ENCODE assay signal across 18 cellular contexts in the genomic region with DNA sequence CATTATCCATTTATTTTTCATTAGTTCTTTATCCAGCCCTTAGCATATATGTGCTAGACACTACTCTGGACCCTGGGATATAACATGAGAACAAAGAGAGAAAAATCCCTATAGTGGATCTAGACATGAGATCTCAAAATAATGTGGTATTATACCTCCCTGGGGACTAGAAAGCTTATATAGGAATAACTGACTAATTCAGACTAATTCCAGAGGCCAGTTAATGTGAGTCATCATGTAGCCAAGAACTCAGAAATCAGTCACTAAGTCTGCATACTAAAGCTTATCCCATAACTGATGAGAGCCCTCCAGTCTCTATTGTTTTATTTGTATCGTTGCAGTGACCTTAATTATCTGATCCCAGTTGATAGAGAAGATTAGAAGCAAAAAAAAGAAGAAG.
A peak's percentile ranks its signal among the peaks of the same experiment; 100 is the strongest.
DNase-seq lines count a peak whose midpoint lies in the region; ATAC-seq and TF ChIP-seq lines count a peak whose summit lies in the region.
"Had no signal": no experiment of that assay in that cellular context is flagged by ENCODE, and none has a peak within 500 bp of the region (broad histone marks: within the 10 kb centered on the region; RNA-seq: fewer than 3 reads in every experiment).

No MANE protein-coding gene starts in this region.

- peaks cover 0 to 8% of the 10 kb centered on the region in 2 donors for H3K36me3 Mint-ChIP-seq in activated T-cell treated with anti-CD3 and anti-CD28 coated beads, Interleukin-2, amount 50 U/mL, for 72 hours (ENCODE audit: insufficient read depth in 2 of 2)

- no peak for ATAC-seq in activated T-cell treated with anti-CD3 and anti-CD28 coated beads, Interleukin-2, amount 50 U/mL, for 72 hours (replicated peaks in 1 of 2)

- in situ Hi-C loops in ACHN (cut with HindIII; ENCODE audit: low pct_ligation_motif_present, low pct_unique_long_range_greater_than_20kb, low sequenced_read_pairs) = no loop called here

- intact Hi-C loops in dorsolateral prefrontal cortex (cut with DNase I) = no loop called here

- H3K9me3 Mint-ChIP-seq in activated T-cell treated with anti-CD3 and anti-CD28 coated beads, Interleukin-2, amount 50 U/mL, for 72 hours = no peaks in the 10 kb centered on the region
- H3K9me3 Mint-ChIP-seq: nephron, type B pancreatic cell had no signal

- no peaks in the 10 kb centered on the region for H3K27me3 ChIP-seq in dorsolateral prefrontal cortex

- peaks cover 5% of the 10 kb centered on the region for H3K4me1 Mint-ChIP-seq in activated T-cell treated with anti-CD3 and anti-CD28 coated beads, Interleukin-2, amount 50 U/mL, for 72 hours (ENCODE audit: low read depth)

- H3K4me3 ChIP-seq in dorsolateral prefrontal cortex = no peak overlapping the region
- H3K4me3 ChIP-seq: skin epidermis had no signal

- no peak overlapping the region for H3K4me3 Mint-ChIP-seq in activated T-cell treated with anti-CD3 and anti-CD28 coated beads, Interleukin-2, amount 50 U/mL, for 72 hours
- H3K4me3 Mint-ChIP-seq: nephron, type B pancreatic cell had no signal

- peak; percentile 40 for DNase-seq in ACHN
- DNase-seq in LHCN-M2 (ENCODE audit: low read depth) = peak; percentile 93
- peak; percentile 71 for DNase-seq in astrocyte of the hippocampus (ENCODE audit: low read depth, low spot score)
- peak; percentile 20 for DNase-seq in hepatic stellate cell (ENCODE audit: low spot score)
- DNase-seq in activated T-cell treated with anti-CD3 and anti-CD28 coated beads, Interleukin-2, amount 50 U/mL, for 72 hours = no peak
- no peak for DNase-seq in activated CD8-positive, alpha-beta memory T cell treated with anti-CD3 and anti-CD28 coated beads, Interleukin-2, amount 50 U/mL, for 48 hours
- DNase-seq in dorsolateral prefrontal cortex = no peak
- DNase-seq in Ammon's horn (ENCODE audit: low spot score) = no peak
- DNase-seq: activated CD4-positive, alpha-beta T cell treated with anti-CD3 and anti-CD28 coated beads for 48 hours; activated effector memory CD4-positive, alpha-beta T cell treated with Interleukin-2 at 50 U/mL for 16 hours; cerebellar nuclear complex; KBM-7; NCI-H2029; NK-92 treated with Interleukin-12 subunit alpha and Interleukin-12 subunit beta, amount 100 ng/mL, for 24 hours; SW 1271 had no signal

- H3K27me3 Mint-ChIP-seq in activated T-cell treated with anti-CD3 and anti-CD28 coated beads, Interleukin-2, amount 50 U/mL, for 72 hours (ENCODE audit: low read depth) = no peaks in the 10 kb centered on the region
- H3K27me3 Mint-ChIP-seq: type B pancreatic cell had no signal

- H3K27ac Mint-ChIP-seq in activated T-cell treated with anti-CD3 and anti-CD28 coated beads, Interleukin-2, amount 50 U/mL, for 72 hours = no peak overlapping the region
- H3K27ac Mint-ChIP-seq: nephron, type B pancreatic cell had no signal

- TF ChIP-seq CTCF in dorsolateral prefrontal cortex (IDR thresholded peaks at IDR 0.05 in 54 of 56, conservative IDR thresholded peaks at IDR 0.05 in 2 of 56; ENCODE audit: low read depth in 1 of 56, partially characterized antibody in 56 of 56) = no peak

- H3K27ac ChIP-seq in dorsolateral prefrontal cortex = no peak overlapping the region
- H3K27ac ChIP-seq: skin epidermis had no signal

Comparison
In these comparisons a context has a peak if more than half of its experiments do, and no peak if none do; other contexts are left out.
1. DNase-seq: peak in ACHN (single experiment), LHCN-M2 (single experiment), astrocyte of the hippocampus (single experiment) and hepatic stellate cell (single experiment); none in activated T-cell treated with anti-CD3 and anti-CD28 coated beads, Interleukin-2, amount 50 U/mL, for 72 hours (0 of 2), activated CD8-positive, alpha-beta memory T cell treated with anti-CD3 and anti-CD28 coated beads, Interleukin-2, amount 50 U/mL, for 48 hours (single experiment), dorsolateral prefrontal cortex (0 of 10) and Ammon's horn (single experiment).